In the genomic region with DNA sequence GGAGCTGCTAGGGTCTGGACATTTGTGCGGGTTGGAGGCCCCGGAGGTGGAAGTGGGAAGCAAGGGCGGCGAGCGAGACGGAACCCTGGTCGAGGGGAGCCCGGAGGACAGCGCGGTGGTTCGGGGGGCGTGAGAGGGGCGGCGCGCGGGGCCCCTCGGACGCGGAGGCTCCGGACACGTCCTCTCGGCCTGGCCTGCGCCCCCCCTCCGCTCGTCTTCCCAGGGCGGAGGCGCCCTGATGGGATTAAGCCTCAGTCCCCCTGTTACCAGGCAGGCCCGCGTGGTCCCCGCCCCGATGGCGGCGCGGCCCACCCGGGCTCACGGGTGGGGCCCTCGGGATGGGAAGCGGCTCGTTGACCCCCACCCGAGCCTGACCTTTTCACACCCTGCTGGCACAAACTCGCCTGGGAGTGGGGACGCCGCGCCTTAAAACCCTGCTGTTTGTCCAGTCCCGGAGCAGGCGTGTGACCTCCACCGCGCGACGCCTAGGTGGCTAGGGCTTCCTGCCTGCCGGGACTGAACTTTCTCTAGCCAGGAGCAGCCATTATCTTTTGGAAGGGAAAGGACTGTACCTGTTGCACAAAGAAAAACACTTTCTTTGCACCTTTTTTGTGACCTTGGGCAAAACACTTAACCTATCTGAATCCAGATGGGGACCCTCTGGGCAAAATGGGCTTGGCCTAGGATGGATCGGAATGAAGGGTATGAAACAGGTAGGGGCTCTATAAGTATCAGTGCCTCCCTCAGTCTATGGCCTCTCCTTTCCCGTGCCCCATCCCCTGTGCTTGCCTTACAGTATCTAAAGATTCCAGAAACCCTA, we compare ENCODE assay signal across 9 cellular contexts. TPM values are rescaled to one million over a fixed set of nuclear protein-coding genes. Genes with fewer than 3 reads are reported as not detected.
A peak's percentile ranks its signal among the peaks of the same experiment; 100 is the strongest.
DNase-seq lines count a peak whose midpoint lies in the region; ATAC-seq and TF ChIP-seq lines count a peak whose summit lies in the region.
"Had no signal": no experiment of that assay in that cellular context is flagged by ENCODE, and none has a peak within 500 bp of the region (broad histone marks: within the 10 kb centered on the region; RNA-seq: fewer than 3 reads in every experiment).

No MANE protein-coding gene starts in this region.

- no peaks in the 10 kb centered on the region for H3K9me3 ChIP-seq in PC-9 (ENCODE audit: insufficient read depth, low read depth)

- CTCF ChIA-PET in PC-9 (lab: Charles Lee): no interaction called here

- no peak for DNase-seq in CD14-positive monocyte (ENCODE audit: low spot score)
- no peak for DNase-seq in PC-9
- no peak for DNase-seq in epithelial cell of proximal tubule (ENCODE audit: low read depth)
- peak; percentile 55 for DNase-seq in nephron progenitor cell

- H3K4me3 ChIP-seq in PC-9 (peak overlapping the region; percentile 91), epithelial cell of proximal tubule (ENCODE audit: low read depth, low read length) (peak overlapping the region; percentile 92)

- TF ChIP-seq CTCF in CD14-positive monocyte (IDR thresholded peaks at IDR 0.05): no peak
- no peak for TF ChIP-seq CTCF in PC-9 (conservative IDR thresholded peaks at IDR 0.05)
- no peak for TF ChIP-seq CTCF in epithelial cell of proximal tubule (conservative IDR thresholded peaks at IDR 0.05; ENCODE audit: low read depth, low read length)
- TF ChIP-seq CTCF in nephron progenitor cell (IDR thresholded peaks at IDR 0.05): no peak

- H3K27ac Mint-ChIP-seq in CD14-positive monocyte (no peak overlapping the region), nephron progenitor cell (peak overlapping the region; percentile 99)

- ATAC-seq in GM18498 (IDR thresholded peaks at IDR 0.05; ENCODE audit: unreplicated experiment) (no peak), GM18858 (IDR thresholded peaks at IDR 0.05; ENCODE audit: unreplicated experiment) (no peak), GM18873 (IDR thresholded peaks at IDR 0.05; ENCODE audit: low FRiP score, unreplicated experiment) (no peak), HG03108 (IDR thresholded peaks at IDR 0.05; ENCODE audit: unreplicated experiment) (no peak)

- H3K27me3 Mint-ChIP-seq in CD14-positive monocyte (ENCODE audit: low read depth in 3 of 3) (peaks cover 52 to 67% (median 53%) of the 10 kb centered on the region in 3 donors), nephron progenitor cell (ENCODE audit: low read depth, poor library complexity) (no peaks in the 10 kb centered on the region)

- H3K4me2 ChIP-seq in PC-9: peak overlapping the region; percentile 80

- no peaks in the 10 kb centered on the region for H3K9me2 ChIP-seq in PC-9 (ENCODE audit: insufficient read depth)

- BruUV-seq in PC-9 (replicated peaks; lab: Mats Ljungman, UMichigan): no TSS peak

- POLR2A ChIA-PET in PC-9 (lab: Charles Lee; ENCODE audit: unreplicated experiment): interaction anchor here (0.7 kb wide), 1 partner anchor 60 kb away, joined by 7 read pairs; no protein-coding TSS in a partner anchor

- H3K4me3 Mint-ChIP-seq in CD14-positive monocyte (peak overlapping the region; percentile 66 to 93), nephron progenitor cell (peak overlapping the region; percentile 98)

- H3K36me3 ChIP-seq in PC-9 (ENCODE audit: low read depth): no peaks in the 10 kb centered on the region

- H4K20me1 ChIP-seq in PC-9 (ENCODE audit: insufficient read depth): no peaks in the 10 kb centered on the region

- H3K4me1 Mint-ChIP-seq in CD14-positive monocyte: peaks cover 11% of the 10 kb centered on the region
- H3K4me1 Mint-ChIP-seq in nephron progenitor cell: peaks cover 60% of the 10 kb centered on the region

- peak overlapping the region; percentile 89 for H2AFZ ChIP-seq in PC-9

- H3K79me2 ChIP-seq in PC-9 (ENCODE audit: low read depth): peaks cover 51% of the 10 kb centered on the region

- intact Hi-C loops in CD14-positive monocyte (cut with micrococcal nuclease) (no loop called here), PC-9 (cut with micrococcal nuclease; ENCODE audit: unreplicated experiment) (loop anchor here (2.0 kb wide), 1 partner anchor 95 kb away; no protein-coding TSS in a partner anchor)

- peaks cover 17% of the 10 kb centered on the region; the same call in 1 of the 2 replicates for H3F3A ChIP-seq in PC-9 (ENCODE audit: insufficient read depth, low read depth)

- H3K4me1 ChIP-seq in PC-9 (replicated peaks; ENCODE audit: insufficient read depth): peaks cover 21% of the 10 kb centered on the region

- no peaks in the 10 kb centered on the region for H3K27me3 ChIP-seq in PC-9 (ENCODE audit: insufficient read depth, low read depth)

- H3K36me3 Mint-ChIP-seq in CD14-positive monocyte: peaks cover 0 to 4% of the 10 kb centered on the region in 2 donors
- no peaks in the 10 kb centered on the region for H3K36me3 Mint-ChIP-seq in nephron progenitor cell (ENCODE audit: low read depth)

- H3K27ac ChIP-seq in PC-9: peak overlapping the region; percentile 87

- H3K9me3 Mint-ChIP-seq in CD14-positive monocyte: peaks cover 0 to 8% (median 2%) of the 10 kb centered on the region in 7 donors
- H3K9me3 Mint-ChIP-seq in nephron progenitor cell: no peaks in the 10 kb centered on the region

RNA-seq across cellular contexts. Expression of a gene that starts 1.0 kb away (rescaled TPM):
- not detected for polyA plus RNA-seq in CD14-positive monocyte
- 44.3 and 47.7 TPM in 2 replicates for total RNA-seq in PC-9 (2021)
- 9.0 and 14.1 TPM in 2 replicates for total RNA-seq in epithelial cell of proximal tubule

RNA-seq across cellular contexts. Expression of a gene that starts 7.0 kb away (rescaled TPM):
- polyA plus RNA-seq in CD14-positive monocyte: not detected
- not detected in 2 replicates for total RNA-seq in PC-9 (2021)
- total RNA-seq in epithelial cell of proximal tubule: not detected in 2 replicates
- total RNA-seq: dermis microvascular lymphatic vessel endothelial cell had no signal
